29 cellular contexts compared by ENCODE assay signal in the genomic region with DNA sequence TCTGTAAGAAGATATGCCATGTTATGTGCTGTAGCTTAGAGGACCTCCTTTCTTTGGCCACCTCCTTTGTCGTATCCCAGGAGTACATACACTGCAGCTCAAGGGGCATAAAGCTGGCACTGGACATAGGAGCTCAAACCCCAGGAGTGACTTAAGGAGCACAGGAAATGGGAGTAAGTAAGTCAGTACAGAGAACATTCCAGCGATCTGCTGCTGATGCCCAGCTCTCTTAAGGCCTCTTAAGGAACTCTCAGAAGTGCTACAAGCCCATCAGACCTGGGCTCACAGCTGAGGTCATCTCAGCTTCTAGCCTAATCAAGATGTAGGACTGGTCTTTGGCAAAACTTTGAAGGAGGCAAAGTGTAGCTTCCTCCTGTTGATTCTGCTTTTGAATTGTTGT.
"Had no signal": no experiment of that assay in that cellular context is flagged by ENCODE, and none has a peak within 500 bp of the region (broad histone marks: within the 10 kb centered on the region; RNA-seq: fewer than 3 reads in every experiment).

No MANE protein-coding gene starts in this region.

- H3K36me3 Mint-ChIP-seq: activated naive CD8-positive, alpha-beta T cell; brain; IgD-negative memory B cell had no signal

- H3K9me3 Mint-ChIP-seq: activated CD4-positive, alpha-beta T cell treated with anti-CD3 and anti-CD28 coated beads, Interleukin-2, amount 10 ng/mL, durations not matched to agents 24 days and 14 days; activated CD8-positive, alpha-beta T cell treated with anti-CD3 and anti-CD28 coated beads for 36 hours; activated naive CD8-positive, alpha-beta T cell treated with anti-CD3 and anti-CD28 coated beads, Interleukin-2, amount 50 U/mL, for 24 hours; activated T-cell treated with anti-CD3 and anti-CD28 coated beads, Interleukin-2, amount 50 U/mL, for 24 hours; activated T-helper 2 cell treated with anti-CD3 and anti-CD28 coated beads, Interferon-gamma antibody, Interleukin-2, Interleukin-4, amounts not matched to agents 10 μg/mL and 5 μg/mL and 100 μg/mL, durations not matched to agents 14 hours and 24 hours and 36 hours; brain had no signal

- H3K4me1 Mint-ChIP-seq: activated CD4-positive, alpha-beta T cell treated with anti-CD3 and anti-CD28 coated beads, Interleukin-2, amount 10 ng/mL, durations not matched to agents 24 days and 14 days; activated naive CD8-positive, alpha-beta T cell treated with anti-CD3 and anti-CD28 coated beads, Interleukin-2, amount 50 U/mL, for 24 hours; brain; IgD-negative memory B cell had no signal

- H3K36me3 ChIP-seq: SJCRH30, WERI-Rb-1 had no signal

- H3K4me3 ChIP-seq: SJCRH30, SK-N-MC had no signal

- H3K27me3 ChIP-seq: SJCRH30 had no signal

- H3K4me3 Mint-ChIP-seq: activated CD4-positive, alpha-beta T cell treated with anti-CD3 and anti-CD28 coated beads, Interleukin-2, amount 10 ng/mL, durations not matched to agents 24 days and 14 days; activated CD8-positive, alpha-beta T cell treated with anti-CD3 and anti-CD28 coated beads for 36 hours; activated naive CD8-positive, alpha-beta T cell; activated naive CD8-positive, alpha-beta T cell treated with anti-CD3 and anti-CD28 coated beads, Interleukin-2, amount 50 U/mL, for 24 hours; activated T-cell treated with anti-CD3 and anti-CD28 coated beads, Interleukin-2, amount 50 U/mL, for 24 hours; brain had no signal

- ATAC-seq: activated CD8-positive, alpha-beta T cell treated with anti-CD3 and anti-CD28 coated beads for 36 hours; activated naive CD8-positive, alpha-beta T cell treated with anti-CD3 and anti-CD28 coated beads, Interleukin-2, amount 50 U/mL, for 24 hours; Panc1 had no signal

- H3K27me3 Mint-ChIP-seq: activated CD8-positive, alpha-beta T cell treated with anti-CD3 and anti-CD28 coated beads for 36 hours; brain had no signal

- H3K27ac Mint-ChIP-seq: activated CD4-positive, alpha-beta T cell treated with anti-CD3 and anti-CD28 coated beads, Interleukin-2, amount 10 ng/mL, durations not matched to agents 24 days and 14 days; activated CD8-positive, alpha-beta T cell treated with anti-CD3 and anti-CD28 coated beads for 36 hours; activated naive CD8-positive, alpha-beta T cell; activated naive CD8-positive, alpha-beta T cell treated with anti-CD3 and anti-CD28 coated beads, Interleukin-2, amount 50 U/mL, for 24 hours; activated T-cell treated with anti-CD3 and anti-CD28 coated beads, Interleukin-2, amount 50 U/mL, for 24 hours; activated T-helper 2 cell treated with anti-CD3 and anti-CD28 coated beads, Interferon-gamma antibody, Interleukin-2, Interleukin-4, amounts not matched to agents 10 μg/mL and 5 μg/mL and 100 μg/mL, durations not matched to agents 14 hours and 24 hours and 36 hours; brain; IgD-negative memory B cell had no signal

- H3K9me3 ChIP-seq: SJCRH30 had no signal

- H3K27ac ChIP-seq: SJCRH30, SK-N-MC, WERI-Rb-1 had no signal

- H3K4me1 ChIP-seq: SJCRH30 had no signal

- DNase-seq: activated CD4-positive, alpha-beta T cell treated with anti-CD3 and anti-CD28 coated beads for 1 hour; activated CD4-positive, alpha-beta T cell treated with anti-CD3 and anti-CD28 coated beads, Interleukin-2, amount 10 ng/mL, durations not matched to agents 24 days and 14 days; activated CD4-positive, alpha-beta T cell treated with anti-CD3 and anti-CD28 coated beads, Interleukin-2, amount 50 U/mL, for 4 hours; activated CD4-positive, CD25-positive, alpha-beta regulatory T cell; activated CD8-positive, alpha-beta T cell treated with anti-CD3 and anti-CD28 coated beads for 36 hours; activated gamma-delta T cell; activated naive CD4-positive, alpha-beta T cell treated with Interleukin-2 at 50 U/mL for 16 hours; activated naive CD8-positive, alpha-beta T cell treated with anti-CD3 and anti-CD28 coated beads, Interleukin-2, amount 50 U/mL, for 24 hours; activated T-cell treated with anti-CD3 and anti-CD28 coated beads, Interleukin-2, amount 50 U/mL, for 24 hours; anterior cingulate cortex; KG1; MM.1S; MV-4-11; NCI-H1092; NCI-H1436 treated with DMSO at 0.1 percent for 48 hours; NCI-H1694 treated with DMSO at 0.1 percent for 48 hours; NCI-H2029; NCI-H345; NCI-H524 treated with DMSO at 0.1 percent for 48 hours; SHP77; SJCRH30; T1000; WERI-Rb-1 had no signal
